32 cellular contexts compared by ENCODE assay signal in the genomic region with DNA sequence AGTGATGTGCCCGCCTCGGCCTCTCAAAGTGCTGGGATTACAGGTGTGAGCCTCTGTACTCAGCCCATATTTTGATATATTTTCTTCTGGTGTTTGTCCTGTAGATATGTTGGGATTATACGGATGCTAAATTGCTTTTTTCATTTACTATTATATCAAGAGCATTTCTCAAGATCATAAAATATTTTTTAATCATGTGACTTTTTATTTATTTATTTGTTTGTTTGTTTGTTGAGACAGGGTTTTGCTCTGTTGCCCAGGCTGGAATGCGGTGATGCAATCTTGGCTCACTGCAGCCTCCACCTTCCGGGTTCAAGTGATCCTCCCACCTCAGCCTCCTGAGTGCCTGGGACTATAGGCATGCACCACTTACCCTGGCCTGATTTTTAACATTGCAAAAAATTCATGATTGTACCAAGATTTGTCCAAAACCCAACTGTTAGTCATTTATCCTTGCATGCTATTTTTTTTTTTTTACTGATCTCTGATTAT.
"Had no signal": no experiment of that assay in that cellular context is flagged by ENCODE, and none has a peak within 500 bp of the region (broad histone marks: within the 10 kb centered on the region; RNA-seq: fewer than 3 reads in every experiment).

No MANE protein-coding gene starts in this region.

- H3K27me3 ChIP-seq: colonic mucosa, foreskin keratinocyte, gastroesophageal sphincter, heart left ventricle, hepatocyte, neutrophil, spleen, transverse colon, upper lobe of right lung, uterus had no signal

- H3K9ac ChIP-seq: parathyroid adenoma had no signal

- H3K4me1 ChIP-seq: colonic mucosa, prostate gland had no signal

- H2AFZ ChIP-seq: hepatocyte had no signal

- H3K4me3 Mint-ChIP-seq: dendritic cell treated with granulocyte-macrophage colony-stimulating factor and Interleukin-4, amounts not matched to agents 40 ng/mL and 50 ng/mL, for 4 days; endodermal cell; memory B cell; mesothelial cell of epicardium; natural killer cell treated with Interleukin-12 subunit alpha and Interleukin-12 subunit beta and Interleukin-15 and Interleukin-18, amount 100 ng/mL, for 72 hours; stimulated activated naive B cell treated with anti-CD40 and anti-IgM and Interleukin-4, amounts not matched to agents 10 μg/mL and 1 μg/mL and 100 μg/mL, for 72 hours; stimulated activated naive CD8-positive, alpha-beta T cell treated with anti-CD3 and anti-CD28 coated beads, Interleukin-15, Interleukin-2, amounts not matched to agents 100 ng/mL and 50 ng/mL, for 24 hours had no signal

- H3K9me3 ChIP-seq: colonic mucosa, gastroesophageal sphincter, heart left ventricle, mucosa of descending colon, neutrophil, prostate gland, spleen, thoracic aorta, transverse colon, upper lobe of right lung, uterus had no signal

- H3K27ac ChIP-seq: colonic mucosa, epithelial cell of prostate, foreskin keratinocyte, gastroesophageal sphincter, heart left ventricle, hepatocyte, neutrophil, prostate gland, spleen, thoracic aorta, transverse colon, upper lobe of right lung, uterus had no signal

- H3K36me3 Mint-ChIP-seq: memory B cell; mesothelial cell of epicardium; naive B cell; natural killer cell treated with Interleukin-12 subunit alpha and Interleukin-12 subunit beta and Interleukin-15 and Interleukin-18, amount 100 ng/mL, for 72 hours had no signal

- H3K4me2 ChIP-seq: hepatocyte had no signal

- H3K27me3 Mint-ChIP-seq: dendritic cell treated with granulocyte-macrophage colony-stimulating factor and Interleukin-4, amounts not matched to agents 40 ng/mL and 50 ng/mL, for 4 days; memory B cell; naive B cell; natural killer cell treated with Interleukin-12 subunit alpha and Interleukin-12 subunit beta and Interleukin-15 and Interleukin-18, amount 100 ng/mL, for 72 hours; stimulated activated naive B cell treated with anti-CD40 and anti-IgM and Interleukin-4, amounts not matched to agents 10 μg/mL and 1 μg/mL and 100 μg/mL, for 72 hours; stimulated activated naive CD8-positive, alpha-beta T cell treated with anti-CD3 and anti-CD28 coated beads, Interleukin-15, Interleukin-2, amounts not matched to agents 100 ng/mL and 50 ng/mL, for 24 hours had no signal

- H3K4me3 ChIP-seq: colonic mucosa, gastroesophageal sphincter, heart left ventricle, hepatocyte, lung, mucosa of descending colon, prostate gland, skin epidermis, spleen, thoracic aorta, transverse colon, upper lobe of right lung, uterus had no signal

- ATAC-seq: esophagus mucosa; foreskin keratinocyte; gastroesophageal sphincter; heart left ventricle; left lobe of liver; mucosa of descending colon; natural killer cell treated with Interleukin-12 subunit alpha and Interleukin-12 subunit beta and Interleukin-15 and Interleukin-18, amount 100 ng/mL, for 72 hours; right cardiac atrium; stimulated activated naive B cell treated with anti-CD40 and anti-IgM and Interleukin-4, amounts not matched to agents 10 μg/mL and 1 μg/mL and 100 μg/mL, for 72 hours; upper lobe of right lung had no signal

- H3K27ac Mint-ChIP-seq: endodermal cell; memory B cell; mesothelial cell of epicardium; stimulated activated naive B cell treated with anti-CD40 and anti-IgM and Interleukin-4, amounts not matched to agents 10 μg/mL and 1 μg/mL and 100 μg/mL, for 72 hours; stimulated activated naive CD8-positive, alpha-beta T cell treated with anti-CD3 and anti-CD28 coated beads, Interleukin-15, Interleukin-2, amounts not matched to agents 100 ng/mL and 50 ng/mL, for 24 hours had no signal

- H3K36me3 ChIP-seq: colonic mucosa, gastroesophageal sphincter, heart left ventricle, neutrophil, prostate gland, spleen, thoracic aorta, transverse colon, upper lobe of right lung, uterus had no signal

- H3K9me3 Mint-ChIP-seq: dendritic cell treated with granulocyte-macrophage colony-stimulating factor and Interleukin-4, amounts not matched to agents 40 ng/mL and 50 ng/mL, for 4 days; endodermal cell; memory B cell; mesothelial cell of epicardium; naive B cell; natural killer cell treated with Interleukin-12 subunit alpha and Interleukin-12 subunit beta and Interleukin-15 and Interleukin-18, amount 100 ng/mL, for 72 hours; neural crest cell; stimulated activated naive B cell treated with anti-CD40 and anti-IgM and Interleukin-4, amounts not matched to agents 10 μg/mL and 1 μg/mL and 100 μg/mL, for 72 hours; stimulated activated naive CD8-positive, alpha-beta T cell treated with anti-CD3 and anti-CD28 coated beads, Interleukin-15, Interleukin-2, amounts not matched to agents 100 ng/mL and 50 ng/mL, for 24 hours had no signal

- DNase-seq: colonic mucosa; effector CD8-positive, alpha-beta T cell; endodermal cell; foreskin keratinocyte; heart left ventricle; kidney; mucosa of descending colon; naive B cell; right cardiac atrium; spleen; stimulated activated CD4-positive, alpha-beta T cell treated with anti-CD3 and anti-CD28 coated beads, Interleukin-4, amount 100 ng/mL, for 4 hours; stimulated activated naive B cell treated with anti-CD40 and anti-IgM and Interleukin-4, amounts not matched to agents 10 μg/mL and 1 μg/mL and 100 μg/mL, for 72 hours; transverse colon; upper lobe of right lung; uterus had no signal
